Comparison of ENCODE assay signal across 23 cellular contexts in genomic region chr2:215974700-215975429, GRCh38.
"Had no signal": no experiment of that assay in that cellular context is flagged by ENCODE, and none has a peak within 500 bp of the region (broad histone marks: within the 10 kb centered on the region; RNA-seq: fewer than 3 reads in every experiment).

No MANE protein-coding gene starts in this region.

- ATAC-seq: activated CD8-positive, alpha-beta T cell treated with anti-CD3 and anti-CD28 coated beads, Interleukin-2, amount 10 ng/mL, durations not matched to agents 7 days and 5 days had no signal

- H3K4me3 ChIP-seq: colonic mucosa, left lung, ovary, sigmoid colon, spleen, tibial artery had no signal

- H3K27me3 ChIP-seq: colonic mucosa, left lung, ovary, sigmoid colon, spleen, tibial artery had no signal

- H3K27ac ChIP-seq: colonic mucosa, left lung, ovary, sigmoid colon, spleen, tibial artery had no signal

- H3K27me3 Mint-ChIP-seq: activated CD4-positive, alpha-beta T cell treated with anti-CD3 and anti-CD28 coated beads, Interleukin-2, amount 10 ng/mL, durations not matched to agents 7 days and 5 days; activated naive CD8-positive, alpha-beta T cell treated with anti-CD3 and anti-CD28 coated beads, Interleukin-2, amount 10 ng/mL, durations not matched to agents 7 days and 5 days; activated T-cell treated with anti-CD3 and anti-CD28 coated beads, Interleukin-2, amount 50 U/mL, for 24 hours; brain; memory B cell; naive thymus-derived CD4-positive, alpha-beta T cell had no signal

- DNase-seq: activated CD4-positive, alpha-beta T cell treated with anti-CD3 and anti-CD28 coated beads, Interleukin-2, amount 10 ng/mL, durations not matched to agents 7 days and 5 days; activated CD4-positive, CD25-positive, alpha-beta regulatory T cell; activated CD8-positive, alpha-beta T cell treated with anti-CD3 and anti-CD28 coated beads, Interleukin-2, amount 10 ng/mL, durations not matched to agents 7 days and 5 days; activated naive CD4-positive, alpha-beta T cell treated with Interleukin-2 at 50 U/mL for 16 hours; activated naive CD8-positive, alpha-beta T cell treated with anti-CD3 and anti-CD28 coated beads, Interleukin-2, amount 10 ng/mL, durations not matched to agents 7 days and 5 days; activated T-cell treated with anti-CD3 and anti-CD28 coated beads, Interleukin-2, amount 50 U/mL, for 24 hours; central memory CD4-positive, alpha-beta T cell; head of caudate nucleus; kidney; left lung; naive thymus-derived CD4-positive, alpha-beta T cell; ovary; sigmoid colon; spleen; stimulated activated naive CD4-positive, alpha-beta T cell; T-helper 1 cell; T-helper 9 cell had no signal

- H3K4me3 Mint-ChIP-seq: activated CD4-positive, alpha-beta T cell treated with anti-CD3 and anti-CD28 coated beads, Interleukin-2, amount 10 ng/mL, durations not matched to agents 7 days and 5 days; activated CD8-positive, alpha-beta T cell treated with anti-CD3 and anti-CD28 coated beads, Interleukin-2, amount 10 ng/mL, durations not matched to agents 7 days and 5 days; activated naive CD8-positive, alpha-beta T cell treated with anti-CD3 and anti-CD28 coated beads, Interleukin-2, amount 10 ng/mL, durations not matched to agents 7 days and 5 days; activated T-cell treated with anti-CD3 and anti-CD28 coated beads, Interleukin-2, amount 50 U/mL, for 24 hours; brain; memory B cell; naive thymus-derived CD4-positive, alpha-beta T cell had no signal

- H3K4me1 ChIP-seq: colonic mucosa, sigmoid colon had no signal

- H3K27ac Mint-ChIP-seq: activated CD4-positive, alpha-beta T cell treated with anti-CD3 and anti-CD28 coated beads, Interleukin-2, amount 10 ng/mL, durations not matched to agents 7 days and 5 days; activated CD8-positive, alpha-beta T cell treated with anti-CD3 and anti-CD28 coated beads, Interleukin-2, amount 10 ng/mL, durations not matched to agents 7 days and 5 days; activated naive CD8-positive, alpha-beta T cell treated with anti-CD3 and anti-CD28 coated beads, Interleukin-2, amount 10 ng/mL, durations not matched to agents 7 days and 5 days; activated T-cell treated with anti-CD3 and anti-CD28 coated beads, Interleukin-2, amount 50 U/mL, for 24 hours; activated T-helper 2 cell treated with anti-CD3 and anti-CD28 coated beads, Interferon-gamma antibody, Interleukin-2, Interleukin-4, amounts not matched to agents 10 μg/mL and 5 μg/mL and 100 μg/mL, durations not matched to agents 14 hours and 24 hours and 36 hours; memory B cell; naive thymus-derived CD4-positive, alpha-beta T cell had no signal

- FAIRE-seq: endothelial cell of umbilical vein, kidney had no signal

- H3K36me3 ChIP-seq: colonic mucosa, left lung, ovary, sigmoid colon, tibial artery had no signal

- H3K9me3 ChIP-seq: colonic mucosa, left lung, ovary, sigmoid colon, spleen, tibial artery had no signal

- H3K9me3 Mint-ChIP-seq: activated T-cell treated with anti-CD3 and anti-CD28 coated beads, Interleukin-2, amount 50 U/mL, for 24 hours; activated T-helper 2 cell treated with anti-CD3 and anti-CD28 coated beads, Interferon-gamma antibody, Interleukin-2, Interleukin-4, amounts not matched to agents 10 μg/mL and 5 μg/mL and 100 μg/mL, durations not matched to agents 14 hours and 24 hours and 36 hours; memory B cell had no signal
